ENCODE assay signal across 24 cellular contexts in genomic region chr6:147238164-147238563, GRCh38.
"Had no signal": no experiment of that assay in that cellular context is flagged by ENCODE, and none has a peak within 500 bp of the region (broad histone marks: within the 10 kb centered on the region; RNA-seq: fewer than 3 reads in every experiment).

No MANE protein-coding gene starts in this region.

- H3K4me1 ChIP-seq: left lung, prostate gland, transverse colon had no signal

- H3K9me3 Mint-ChIP-seq: activated B cell treated with CpG ODN at 0.5 μM for 24 hours; activated T-cell treated with anti-CD3 and anti-CD28 coated beads, Interleukin-2, amount 50 U/mL, for 72 hours had no signal

- H3K36me3 ChIP-seq: prostate gland had no signal

- H3K27ac Mint-ChIP-seq: activated B cell treated with CpG ODN at 0.5 μM for 24 hours; activated naive CD8-positive, alpha-beta T cell; activated T-cell treated with anti-CD3 and anti-CD28 coated beads, Interleukin-2, amount 50 U/mL, for 72 hours; brain; naive thymus-derived CD4-positive, alpha-beta T cell had no signal

- DNase-seq: activated B cell treated with CpG ODN at 0.5 μM for 24 hours; activated CD4-positive, alpha-beta T cell treated with anti-CD3 and anti-CD28 coated beads for 48 hours; activated CD8-positive, alpha-beta memory T cell treated with anti-CD3 and anti-CD28 coated beads, Interleukin-2, amount 50 U/mL, for 48 hours; activated gamma-delta T cell; activated T-cell treated with anti-CD3 and anti-CD28 coated beads, Interleukin-2, amount 50 U/mL, for 72 hours; central memory CD4-positive, alpha-beta T cell; kidney; left lung; mammary epithelial cell; naive thymus-derived CD4-positive, alpha-beta T cell; occipital lobe; right cardiac atrium; stimulated activated CD4-positive, alpha-beta T cell treated with anti-CD3 and anti-CD28 coated beads, Interleukin-4, amount 100 ng/mL, for 24 hours; stimulated activated naive CD4-positive, alpha-beta T cell treated with Interleukin-2 at 50 U/mL for 16 hours; substantia nigra; T-helper 2 cell; transverse colon had no signal

- ATAC-seq: activated T-cell treated with anti-CD3 and anti-CD28 coated beads, Interleukin-2, amount 50 U/mL, for 72 hours; esophagus mucosa; left lung; naive thymus-derived CD4-positive, alpha-beta T cell; right cardiac atrium had no signal

- H3K4me3 Mint-ChIP-seq: activated B cell treated with CpG ODN at 0.5 μM for 24 hours; activated naive CD8-positive, alpha-beta T cell; activated T-cell treated with anti-CD3 and anti-CD28 coated beads, Interleukin-2, amount 50 U/mL, for 72 hours; brain; naive thymus-derived CD4-positive, alpha-beta T cell had no signal

- FAIRE-seq: kidney, TTC549 had no signal

- H3K9me3 ChIP-seq: left lung, prostate gland, transverse colon had no signal

- H3K4me3 ChIP-seq: coronary artery, left lung, prostate gland, skin epidermis, transverse colon had no signal

- H3K27me3 ChIP-seq: left lung, transverse colon had no signal

- H3K27me3 Mint-ChIP-seq: activated B cell treated with CpG ODN at 0.5 μM for 24 hours; activated naive CD8-positive, alpha-beta T cell; brain; naive thymus-derived CD4-positive, alpha-beta T cell had no signal

- H3K27ac ChIP-seq: coronary artery, left lung, prostate gland, skin epidermis, transverse colon had no signal

- H3K4me1 Mint-ChIP-seq: activated B cell treated with CpG ODN at 0.5 μM for 24 hours had no signal
